Comparison of ENCODE assay signal across 8 cellular contexts in genomic region chrX:13742397-13743176, GRCh38. TPM values are rescaled to one million over a fixed set of nuclear protein-coding genes. Genes with fewer than 3 reads are reported as not detected.
DNase-seq lines count a peak whose midpoint lies in the region; ATAC-seq and TF ChIP-seq lines count a peak whose summit lies in the region.

No MANE protein-coding gene starts in this region.

- H3K9me3 ChIP-seq in Caco-2: no peaks in the 10 kb centered on the region
- H3K9me3 ChIP-seq in prostate gland: no peaks in the 10 kb centered on the region
- H3K9me3 ChIP-seq in SJCRH30 (replicated peaks): no peaks in the 10 kb centered on the region

- H3K4me1 ChIP-seq in Caco-2: peaks cover 18% of the 10 kb centered on the region; the same call in 1 of the 2 replicates
- no peaks in the 10 kb centered on the region for H3K4me1 ChIP-seq in prostate gland (replicated peaks)
- H3K4me1 ChIP-seq in SJCRH30: no peaks in the 10 kb centered on the region

- ATAC-seq in GM21390 (IDR thresholded peaks at IDR 0.05; ENCODE audit: unreplicated experiment) (peak; percentile 91), HG03565 (IDR thresholded peaks at IDR 0.05; ENCODE audit: unreplicated experiment) (peak; percentile 85)

- no peak for TF ChIP-seq CTCF in Caco-2 (IDR thresholded peaks at IDR 0.05; ENCODE audit: insufficient read depth in 1 of 2, low read depth in 1 of 2, low read length in 1 of 2, severe bottlenecking in 1 of 2, unreplicated experiment in 1 of 2)
- no peak for TF ChIP-seq CTCF in prostate gland (IDR thresholded peaks at IDR 0.05)

- H3K4me3 ChIP-seq in Caco-2 (ENCODE audit: low read depth, low read length): no peak overlapping the region
- no peak overlapping the region for H3K4me3 ChIP-seq in prostate gland
- H3K4me3 ChIP-seq in SJCRH30: no peak overlapping the region

- DNase-seq in Caco-2 (peak; percentile 46 to 65), prostate gland (ENCODE audit: low spot score) (no peak), medulla oblongata (ENCODE audit: extremely low spot score) (no peak), SJCRH30 (no peak)
- peak; percentile 7 to 11 for DNase-seq in stimulated activated CD4-positive, alpha-beta T cell treated with anti-CD3 and anti-CD28 coated beads, Interleukin-1b, Interleukin-23, amount 100 ng/mL, for 4 hours (ENCODE audit: low read depth in 2 of 2)

- peak overlapping the region; percentile 9 for H3K27ac Mint-ChIP-seq in Caco-2 (ENCODE audit: unreplicated experiment)
- H3K27ac Mint-ChIP-seq in activated naive CD4-positive, alpha-beta T cell treated with anti-CD3 and anti-CD28 coated beads, Interleukin-2, amount 50 U/mL, for 24 hours: peak overlapping the region; percentile 72

- H3K27me3 ChIP-seq in Caco-2 (replicated peaks; ENCODE audit: control insufficient read depth, insufficient read depth, low read length): no peaks in the 10 kb centered on the region
- H3K27me3 ChIP-seq in prostate gland (replicated peaks; ENCODE audit: insufficient read depth): no peaks in the 10 kb centered on the region
- no peaks in the 10 kb centered on the region for H3K27me3 ChIP-seq in SJCRH30

- H3K4me1 Mint-ChIP-seq in Caco-2 (ENCODE audit: low read depth, unreplicated experiment): peaks cover 6% of the 10 kb centered on the region
- peaks cover 31% of the 10 kb centered on the region for H3K4me1 Mint-ChIP-seq in activated naive CD4-positive, alpha-beta T cell treated with anti-CD3 and anti-CD28 coated beads, Interleukin-2, amount 50 U/mL, for 24 hours

- 78% methylated on average over 13 of the region's 13 CpGs for WGBS in prostate gland

- intact Hi-C loops in Caco-2 (cut with micrococcal nuclease; ENCODE audit: unreplicated experiment) (no loop called here), prostate gland (cut with DNase I) (no loop called here)

- POLR2A ChIA-PET in Caco-2 (lab: Charles Lee): interaction anchor here (1.0 to 1.1 kb wide), 2 partner anchors 8 to 17 kb away, joined by 3 to 22 read pairs; partner anchors contain the start of genes OFD1 and TRAPPC2

- no peak overlapping the region for H3K4me3 Mint-ChIP-seq in Caco-2 (ENCODE audit: unreplicated experiment)
- H3K4me3 Mint-ChIP-seq in activated naive CD4-positive, alpha-beta T cell treated with anti-CD3 and anti-CD28 coated beads, Interleukin-2, amount 50 U/mL, for 24 hours: peak overlapping the region; percentile 52

- H3K36me3 ChIP-seq in Caco-2 (ENCODE audit: control insufficient read depth, insufficient read depth, low read length) (no peaks in the 10 kb centered on the region; the same call in 1 of the 2 replicates), prostate gland (no peaks in the 10 kb centered on the region), SJCRH30 (peaks cover 32% of the 10 kb centered on the region)

- H3K36me3 Mint-ChIP-seq in Caco-2 (ENCODE audit: insufficient read depth, unreplicated experiment): peaks cover 24% of the 10 kb centered on the region
- H3K36me3 Mint-ChIP-seq in activated naive CD4-positive, alpha-beta T cell treated with anti-CD3 and anti-CD28 coated beads, Interleukin-2, amount 50 U/mL, for 24 hours: no peaks in the 10 kb centered on the region

- no peaks in the 10 kb centered on the region for H3K9me3 Mint-ChIP-seq in Caco-2 (ENCODE audit: unreplicated experiment)
- no peaks in the 10 kb centered on the region for H3K9me3 Mint-ChIP-seq in activated naive CD4-positive, alpha-beta T cell treated with anti-CD3 and anti-CD28 coated beads, Interleukin-2, amount 50 U/mL, for 24 hours

- H3K27ac ChIP-seq in prostate gland: no peak overlapping the region
- H3K27ac ChIP-seq in SJCRH30: no peak overlapping the region

- CTCF ChIA-PET in Caco-2 (lab: Charles Lee): interaction anchor here (0.7 kb wide), 1 partner anchor 8 kb away, joined by 4 read pairs; the partner anchor contains the start of genes OFD1 and TRAPPC2

- TSS peak; percentile 85 for BruUV-seq in Caco-2 (replicated peaks; lab: Mats Ljungman, UMichigan)

- no peak for TF ChIP-seq POLR2A in prostate gland (IDR thresholded peaks at IDR 0.05)

- no peaks in the 10 kb centered on the region for H3K27me3 Mint-ChIP-seq in Caco-2 (ENCODE audit: insufficient read depth, unreplicated experiment)
- H3K27me3 Mint-ChIP-seq in activated naive CD4-positive, alpha-beta T cell treated with anti-CD3 and anti-CD28 coated beads, Interleukin-2, amount 50 U/mL, for 24 hours: no peaks in the 10 kb centered on the region

RNA-seq across cellular contexts. Expression of gene OFD1, which starts 8.0 kb away (rescaled TPM):
- 33.9 and 34.0 TPM in 2 replicates for total RNA-seq in Caco-2 (2022)
- 10 to 100 TPM; 23.6 to 36.2 TPM for total RNA-seq in prostate gland
- 23.8 and 28.4 TPM in 2 replicates for total RNA-seq in SJCRH30 (2014; rRNA removed; shearing (Covaris generic))

RNA-seq across cellular contexts. Expression of gene TRAPPC2, which starts 8.2 kb away (rescaled TPM):
- total RNA-seq in Caco-2 (2022) (19.3 and 19.4 TPM in 2 replicates), prostate gland (10 to 100 TPM; 15.6 to 20.2 TPM)
- 33.1 and 38.8 TPM in 2 replicates for total RNA-seq in SJCRH30 (2014; rRNA removed; shearing (Covaris generic))

RNA-seq across cellular contexts. Expression of gene RAB9A, which starts 53.7 kb away (rescaled TPM):
- total RNA-seq in Caco-2 (2022): 22.9 and 25.5 TPM in 2 replicates
- total RNA-seq in prostate gland: 10 to 100 TPM; 27.3 to 37.7 TPM
- total RNA-seq in SJCRH30 (2014; rRNA removed; shearing (Covaris generic)): 34.4 and 35.5 TPM in 2 replicates

Comparison
In these comparisons a context has a peak if more than half of its experiments do, and no peak if none do; other contexts are left out.
1. DNase-seq: peak in Caco-2 (2 of 2) and stimulated activated CD4-positive, alpha-beta T cell treated with anti-CD3 and anti-CD28 coated beads, Interleukin-1b, Interleukin-23, amount 100 ng/mL, for 4 hours (2 of 2); none in prostate gland (single experiment), medulla oblongata (single experiment) and SJCRH30 (0 of 2).